In the genomic region with DNA sequence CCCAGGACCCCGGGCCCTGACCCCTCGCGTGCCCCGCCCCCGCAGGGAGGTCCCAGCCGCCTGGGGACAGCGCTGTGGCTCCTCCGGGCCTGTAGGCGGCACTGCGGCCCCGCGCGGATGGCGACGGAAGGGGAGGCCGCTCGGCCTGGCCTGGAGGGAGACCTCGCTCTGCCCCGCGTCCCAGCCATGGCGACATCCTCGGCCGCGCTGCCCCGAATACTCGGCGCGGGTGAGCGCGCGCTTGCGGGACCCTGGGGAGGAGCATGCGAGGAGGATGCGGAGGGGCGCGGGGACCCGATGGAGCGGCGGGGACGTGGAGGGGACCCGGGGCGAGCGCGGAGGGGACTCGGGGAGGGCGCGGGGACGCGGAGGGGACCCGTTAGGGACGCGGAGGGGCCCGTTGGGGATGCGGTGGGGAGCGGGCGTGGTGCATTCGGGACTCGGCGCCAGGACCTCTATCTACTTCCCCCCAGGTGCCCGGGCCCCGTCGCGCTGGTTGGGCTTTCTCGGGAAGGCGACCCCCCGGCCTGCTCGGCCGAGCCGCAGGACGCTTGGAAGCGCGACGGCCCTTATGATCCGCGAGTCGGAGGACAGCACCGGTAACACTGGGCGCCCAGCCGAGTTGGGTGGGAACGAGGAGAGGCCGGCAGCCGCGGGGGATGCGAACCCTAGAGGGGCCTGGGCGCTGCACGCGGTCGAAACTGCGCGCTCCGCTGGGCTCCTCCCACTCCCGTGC, we compare ENCODE assay signal across 8 cellular contexts. TPM values are rescaled to one million over a fixed set of nuclear protein-coding genes. Genes with fewer than 3 reads are reported as not detected.
DNase-seq lines count a peak whose midpoint lies in the region; ATAC-seq and TF ChIP-seq lines count a peak whose summit lies in the region.

TSS of gene MRPS2 (plus strand) at position 158 of the 736 bp plus-strand sequence. CDS start at position 187, 29 bp downstream.

- H3K4me1 ChIP-seq in ACC112 (ENCODE audit: control insufficient read depth, insufficient read depth, low read length, unreplicated experiment) (peaks cover 7% of the 10 kb centered on the region), left lung (peaks cover 7 to 30% of the 10 kb centered on the region in 2 donors)

- H3K79me2 ChIP-seq in ACC112 (ENCODE audit: control insufficient read depth, insufficient read depth, low read length, unreplicated experiment): peaks cover 16% of the 10 kb centered on the region

- TF ChIP-seq CTCF in coronary artery (IDR thresholded peaks at IDR 0.05) (peak; percentile 83), left lung (IDR thresholded peaks at IDR 0.05) (peak; percentile 94)

- peaks cover 9% of the 10 kb centered on the region; the same call in 1 of the 2 replicates for H3K36me3 ChIP-seq in ACC112 (ENCODE audit: insufficient read depth, low read length)
- peaks cover 0 to 39% of the 10 kb centered on the region in 2 donors for H3K36me3 ChIP-seq in left lung

- intact Hi-C loops in activated CD4-positive, alpha-beta T cell treated with anti-CD3 and anti-CD28 coated beads, Interleukin-2, amount 10 ng/mL, durations not matched to agents 24 days and 14 days (cut with micrococcal nuclease): loop anchor here (1.0 kb wide), 1 partner anchor 31 kb away; no protein-coding TSS in a partner anchor
- intact Hi-C loops in left lung (cut with DNase I): no loop called here

- H3K9me3 ChIP-seq in left lung: no peaks in the 10 kb centered on the region

- H3K4me3 ChIP-seq in ACC112 (ENCODE audit: low read depth, low read length) (peak within 1 kb of the TSS; percentile 87), coronary artery (peak within 1 kb of the TSS; percentile 90), left lung (peak within 1 kb of the TSS; percentile 94 to 98)

- peak; percentile 70 for DNase-seq in NCI-H345 treated with DMSO at 0.1 percent for 48 hours (lab: John Stamatoyannopoulos, UW; ENCODE audit: unreplicated experiment)
- DNase-seq in activated CD4-positive, alpha-beta T cell treated with anti-CD3 and anti-CD28 coated beads, Interleukin-2, amount 10 ng/mL, durations not matched to agents 24 days and 14 days: peak; percentile 97
- peak; percentile 89 for DNase-seq in coronary artery (ENCODE audit: low spot score)
- peak; percentile 88 to 98 for DNase-seq in left lung
- DNase-seq in stimulated activated CD4-positive, alpha-beta T cell treated with anti-CD3 and anti-CD28 coated beads, Interleukin-2, amount 100 ng/mL, for 4 hours (ENCODE audit: low read depth): peak; percentile 75

- H3K27me3 Mint-ChIP-seq in activated CD4-positive, alpha-beta T cell treated with anti-CD3 and anti-CD28 coated beads, Interleukin-2, amount 10 ng/mL, durations not matched to agents 24 days and 14 days: peaks cover 8% of the 10 kb centered on the region

- H3K36me3 Mint-ChIP-seq in activated CD4-positive, alpha-beta T cell treated with anti-CD3 and anti-CD28 coated beads, Interleukin-2, amount 10 ng/mL, durations not matched to agents 24 days and 14 days (ENCODE audit: low read depth): peaks cover 28% of the 10 kb centered on the region

- H3K27me3 ChIP-seq in ACC112 (ENCODE audit: insufficient read depth, low read length): no peaks in the 10 kb centered on the region
- H3K27me3 ChIP-seq in left lung: no peaks in the 10 kb centered on the region

- H3K9me3 Mint-ChIP-seq in activated CD4-positive, alpha-beta T cell treated with anti-CD3 and anti-CD28 coated beads, Interleukin-2, amount 10 ng/mL, durations not matched to agents 24 days and 14 days: no peaks in the 10 kb centered on the region

- peaks cover 7% of the 10 kb centered on the region for H3K4me1 Mint-ChIP-seq in activated CD4-positive, alpha-beta T cell treated with anti-CD3 and anti-CD28 coated beads, Interleukin-2, amount 10 ng/mL, durations not matched to agents 24 days and 14 days

- peak within 1 kb of the TSS; percentile 95 for H3K4me3 Mint-ChIP-seq in activated CD4-positive, alpha-beta T cell treated with anti-CD3 and anti-CD28 coated beads, Interleukin-2, amount 10 ng/mL, durations not matched to agents 24 days and 14 days

- peak within 1 kb of the TSS; percentile 97 for H3K27ac Mint-ChIP-seq in activated CD4-positive, alpha-beta T cell treated with anti-CD3 and anti-CD28 coated beads, Interleukin-2, amount 10 ng/mL, durations not matched to agents 24 days and 14 days

- H2AFZ ChIP-seq in ACC112 (ENCODE audit: low read length, unreplicated experiment): peak within 1 kb of the TSS; percentile 66

- H3K27ac ChIP-seq in ACC112 (ENCODE audit: low read depth, low read length): peak within 1 kb of the TSS; percentile 46; the same call in 1 of the 2 replicates
- H3K27ac ChIP-seq in coronary artery: peak within 1 kb of the TSS; percentile 67 to 80
- peak within 1 kb of the TSS; percentile 2 to 81 for H3K27ac ChIP-seq in left lung

- ATAC-seq in GM18517 (IDR thresholded peaks at IDR 0.05; ENCODE audit: unreplicated experiment) (peak; percentile 53), HG03097 (IDR thresholded peaks at IDR 0.05; ENCODE audit: low FRiP score, unreplicated experiment) (peak; percentile 69), left lung (peak; percentile 98)

RNA-seq across cellular contexts. Expression of gene MRPS2, which starts in this region (rescaled TPM):
- total RNA-seq in activated CD4-positive, alpha-beta T cell treated with anti-CD3 and anti-CD28 coated beads, Interleukin-2, amount 10 ng/mL, durations not matched to agents 24 days and 14 days: 66.4 and 69.7 TPM in 2 replicates
- total RNA-seq in left lung: 10 to 100 TPM; 21.9 to 25.8 TPM

Comparison
In these comparisons a context has a peak if more than half of its experiments do, and no peak if none do; other contexts are left out.
1. Peak in every context shown above with its lines: DNase-seq, ATAC-seq, H3K4me3 ChIP-seq and H3K27ac ChIP-seq.